28 cellular contexts compared by ENCODE assay signal in the genomic region with DNA sequence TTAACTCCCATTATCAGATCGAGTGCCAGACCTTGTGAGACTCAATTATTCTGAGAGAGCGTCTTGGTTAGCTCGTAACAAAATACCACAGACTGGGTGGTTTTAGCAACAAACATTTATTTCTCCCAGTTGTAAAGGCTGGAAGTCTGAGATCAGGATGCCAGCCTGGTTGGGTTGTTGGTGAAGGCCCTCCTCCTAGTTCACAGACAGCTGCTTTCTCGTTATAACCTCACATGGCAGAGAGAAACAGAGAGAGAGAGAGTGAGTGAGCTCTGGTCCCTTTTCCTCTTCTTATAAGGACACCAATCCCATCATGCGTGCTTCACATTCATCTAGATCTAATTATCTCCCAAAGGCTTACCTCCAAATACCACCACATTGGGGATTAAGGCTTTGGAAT.
"Had no signal": no experiment of that assay in that cellular context is flagged by ENCODE, and none has a peak within 500 bp of the region (broad histone marks: within the 10 kb centered on the region; RNA-seq: fewer than 3 reads in every experiment).

No MANE protein-coding gene starts in this region.

- H3K4me1 ChIP-seq: ascending aorta had no signal

- H3K27ac ChIP-seq: ascending aorta, cardiac muscle cell, WERI-Rb-1 had no signal

- DNase-seq: activated CD4-positive, alpha-beta memory T cell treated with anti-CD3 and anti-CD28 coated beads, Interleukin-2, amount 10 ng/mL, durations not matched to agents 7 days and 5 days; activated CD4-positive, alpha-beta T cell treated with anti-CD3 and anti-CD28 coated beads for 1 hour; activated CD4-positive, alpha-beta T cell treated with anti-CD3 and anti-CD28 coated beads for 36 hours; activated CD4-positive, alpha-beta T cell treated with anti-CD3 and anti-CD28 coated beads for 48 hours; activated CD4-positive, alpha-beta T cell treated with anti-CD3 and anti-CD28 coated beads, Interleukin-2, amount 10 ng/mL, durations not matched to agents 7 days and 5 days; activated CD4-positive, alpha-beta T cell treated with anti-CD3 and anti-CD28 coated beads, Interleukin-2, amount 50 U/mL, for 48 hours; activated CD4-positive, CD25-positive, alpha-beta regulatory T cell; activated CD8-positive, alpha-beta memory T cell treated with anti-CD3 and anti-CD28 coated beads for 24 hours; activated CD8-positive, alpha-beta memory T cell treated with anti-CD3 and anti-CD28 coated beads, Interleukin-2, amount 10 ng/mL, durations not matched to agents 7 days and 5 days; activated CD8-positive, alpha-beta memory T cell treated with anti-CD3 and anti-CD28 coated beads, Interleukin-2, amount 50 U/mL, for 48 hours; activated CD8-positive, alpha-beta T cell treated with anti-CD3 and anti-CD28 coated beads, Interleukin-2, amount 10 ng/mL, durations not matched to agents 7 days and 5 days; activated effector memory CD4-positive, alpha-beta T cell treated with Interleukin-2 at 50 U/mL for 16 hours; activated gamma-delta T cell; activated naive CD4-positive, alpha-beta T cell treated with anti-CD3 and anti-CD28 coated beads, Interleukin-2, amount 10 ng/mL, durations not matched to agents 7 days and 5 days; activated naive CD4-positive, alpha-beta T cell treated with Interleukin-2 at 50 U/mL for 16 hours; activated naive CD8-positive, alpha-beta T cell treated with anti-CD3 and anti-CD28 coated beads, Interleukin-2, amount 10 ng/mL, durations not matched to agents 7 days and 5 days; activated naive CD8-positive, alpha-beta T cell treated with anti-CD3 and anti-CD28 coated beads, Interleukin-2, amount 50 U/mL, for 24 hours; activated T-cell treated with anti-CD3 and anti-CD28 coated beads, Interleukin-2, amount 50 U/mL, for 24 hours; activated T-cell treated with anti-CD3 and anti-CD28 coated beads, Interleukin-2, amount 50 U/mL, for 48 hours; amygdala; anterior cingulate cortex; caudate nucleus; T-helper 1 cell; T-helper 2 cell; T-helper 9 cell; WERI-Rb-1 had no signal

- H3K27me3 ChIP-seq: ascending aorta, cardiac muscle cell had no signal

- H3K4me3 ChIP-seq: ascending aorta, cardiac muscle cell had no signal

- H3K36me3 ChIP-seq: ascending aorta, cardiac muscle cell, WERI-Rb-1 had no signal

- H3K9me3 ChIP-seq: ascending aorta had no signal
